In genomic region chr10:74032900-74033655, GRCh38 we compare ENCODE assay signal across 11 cellular contexts. TPM values are rescaled to one million over a fixed set of nuclear protein-coding genes. Genes with fewer than 3 reads are reported as not detected.
DNase-seq lines count a peak whose midpoint lies in the region; ATAC-seq and TF ChIP-seq lines count a peak whose summit lies in the region.
"Had no signal": no experiment of that assay in that cellular context is flagged by ENCODE, and none has a peak within 500 bp of the region (broad histone marks: within the 10 kb centered on the region; RNA-seq: fewer than 3 reads in every experiment).

No MANE protein-coding gene starts in this region.

- no peak for DNase-seq in activated naive CD8-positive, alpha-beta T cell treated with anti-CD3 and anti-CD28 coated beads for 36 hours
- DNase-seq in PC-3 (peak; percentile 40), glutamatergic neuron (no peak), HAP-1 (ENCODE audit: low spot score in 2 of 2) (no peak), NCI-H1092 (lab: John Stamatoyannopoulos, UW) (no peak), HPDE6-E6E7 (ENCODE audit: extremely low spot score) (no peak)
- DNase-seq: activated naive CD8-positive, alpha-beta T cell treated with anti-CD3 and anti-CD28 coated beads, Interleukin-2, amount 10 ng/mL, durations not matched to agents 7 days and 5 days; posterior cingulate gyrus had no signal

- H2AFZ ChIP-seq in PC-3 (ENCODE audit: low read length), result no peak overlapping the region

- no peaks in the 10 kb centered on the region for H3K9me3 ChIP-seq in PC-3 (ENCODE audit: low read length)
- no peaks in the 10 kb centered on the region for H3K9me3 ChIP-seq in subcutaneous abdominal adipose tissue (ENCODE audit: control insufficient read depth in 5 of 5, low read length in 5 of 5)
- H3K9me3 ChIP-seq in HAP-1, result no peaks in the 10 kb centered on the region
- H3K9me3 ChIP-seq: vagina had no signal

- peak overlapping the region; percentile 19 for H3K27ac Mint-ChIP-seq in activated naive CD8-positive, alpha-beta T cell
- H3K27ac Mint-ChIP-seq in activated naive CD8-positive, alpha-beta T cell treated with anti-CD3 and anti-CD28 coated beads for 36 hours, result no peak overlapping the region
- H3K27ac Mint-ChIP-seq in glutamatergic neuron (ENCODE audit: unreplicated experiment), result peak overlapping the region; percentile 65
- H3K27ac Mint-ChIP-seq: activated naive CD8-positive, alpha-beta T cell treated with anti-CD3 and anti-CD28 coated beads, Interleukin-2, amount 10 ng/mL, durations not matched to agents 7 days and 5 days had no signal

- H3K4me3 ChIP-seq in PC-3 (ENCODE audit: low read length) (no peak overlapping the region), subcutaneous abdominal adipose tissue (ENCODE audit: low read depth in 1 of 5, low read length in 5 of 5) (no peak overlapping the region), HAP-1 (no peak overlapping the region)
- H3K4me3 ChIP-seq: vagina had no signal

- H4K20me1 ChIP-seq in PC-3 (ENCODE audit: low read length), result peaks cover 50% of the 10 kb centered on the region

- no peaks in the 10 kb centered on the region for H3K27me3 Mint-ChIP-seq in activated naive CD8-positive, alpha-beta T cell
- no peaks in the 10 kb centered on the region for H3K27me3 Mint-ChIP-seq in activated naive CD8-positive, alpha-beta T cell treated with anti-CD3 and anti-CD28 coated beads for 36 hours
- H3K27me3 Mint-ChIP-seq in glutamatergic neuron (ENCODE audit: unreplicated experiment), result no peaks in the 10 kb centered on the region
- H3K27me3 Mint-ChIP-seq: activated naive CD8-positive, alpha-beta T cell treated with anti-CD3 and anti-CD28 coated beads, Interleukin-2, amount 10 ng/mL, durations not matched to agents 7 days and 5 days had no signal

- peaks cover 17% of the 10 kb centered on the region for H3K4me1 Mint-ChIP-seq in activated naive CD8-positive, alpha-beta T cell (ENCODE audit: low read depth)
- H3K4me1 Mint-ChIP-seq in activated naive CD8-positive, alpha-beta T cell treated with anti-CD3 and anti-CD28 coated beads for 36 hours, result peaks cover 10% of the 10 kb centered on the region
- peaks cover 14% of the 10 kb centered on the region for H3K4me1 Mint-ChIP-seq in glutamatergic neuron (ENCODE audit: low read depth, unreplicated experiment)

- no peaks in the 10 kb centered on the region for H3K36me3 Mint-ChIP-seq in activated naive CD8-positive, alpha-beta T cell
- no peaks in the 10 kb centered on the region for H3K36me3 Mint-ChIP-seq in activated naive CD8-positive, alpha-beta T cell treated with anti-CD3 and anti-CD28 coated beads for 36 hours
- H3K36me3 Mint-ChIP-seq in glutamatergic neuron (ENCODE audit: unreplicated experiment), result no peaks in the 10 kb centered on the region
- H3K36me3 Mint-ChIP-seq: activated naive CD8-positive, alpha-beta T cell treated with anti-CD3 and anti-CD28 coated beads, Interleukin-2, amount 10 ng/mL, durations not matched to agents 7 days and 5 days had no signal

- POLR2A ChIA-PET in PC-3 (lab: Charles Lee; ENCODE audit: unreplicated experiment), result interaction anchor here (0.5 to 0.7 kb wide), 3 partner anchors 8 to 69 kb away, joined by 4 to 8 read pairs (median 5); no protein-coding TSS in a partner anchor

- no TSS peak for BruUV-seq in PC-3 (replicated peaks; lab: Mats Ljungman, UMichigan)

- no peak for ATAC-seq in PC-3

- CTCF ChIA-PET in PC-3 (lab: Charles Lee), result interaction anchor here (0.6 to 1.2 kb wide), 2 partner anchors 7 to 48 kb away, joined by 3 read pairs; no protein-coding TSS in a partner anchor

- no peak overlapping the region for H3K4me3 Mint-ChIP-seq in activated naive CD8-positive, alpha-beta T cell
- H3K4me3 Mint-ChIP-seq in activated naive CD8-positive, alpha-beta T cell treated with anti-CD3 and anti-CD28 coated beads for 36 hours, result no peak overlapping the region
- peak overlapping the region; percentile 13 for H3K4me3 Mint-ChIP-seq in glutamatergic neuron (ENCODE audit: unreplicated experiment)
- H3K4me3 Mint-ChIP-seq: activated naive CD8-positive, alpha-beta T cell treated with anti-CD3 and anti-CD28 coated beads, Interleukin-2, amount 10 ng/mL, durations not matched to agents 7 days and 5 days had no signal

- peaks cover 81% of the 10 kb centered on the region for H3K79me2 ChIP-seq in PC-3 (ENCODE audit: low read length)

- in situ Hi-C loops in HAP-1 (cut with MboI; ENCODE audit: low sequenced_read_pairs), result no loop called here

- H3K4me1 ChIP-seq in PC-3 (ENCODE audit: insufficient read depth, low read length) (no peaks in the 10 kb centered on the region), subcutaneous abdominal adipose tissue (ENCODE audit: control insufficient read depth in 5 of 5, insufficient read depth in 5 of 5, low read length in 5 of 5) (peaks cover 0 to 20% (median 16%) of the 10 kb centered on the region in 5 donors), HAP-1 (peaks cover 54% of the 10 kb centered on the region)

- peaks cover 19% of the 10 kb centered on the region for H3F3A ChIP-seq in PC-3 (ENCODE audit: low read length, unreplicated experiment)

- intact Hi-C loops in PC-3 (cut with micrococcal nuclease), result no loop called here

- H3K9me3 Mint-ChIP-seq in activated naive CD8-positive, alpha-beta T cell (ENCODE audit: low read depth), result no peaks in the 10 kb centered on the region
- no peaks in the 10 kb centered on the region for H3K9me3 Mint-ChIP-seq in activated naive CD8-positive, alpha-beta T cell treated with anti-CD3 and anti-CD28 coated beads for 36 hours
- H3K9me3 Mint-ChIP-seq in glutamatergic neuron (ENCODE audit: unreplicated experiment), result no peaks in the 10 kb centered on the region
- H3K9me3 Mint-ChIP-seq: activated naive CD8-positive, alpha-beta T cell treated with anti-CD3 and anti-CD28 coated beads, Interleukin-2, amount 10 ng/mL, durations not matched to agents 7 days and 5 days had no signal

- no peak overlapping the region for H3K4me2 ChIP-seq in PC-3 (ENCODE audit: low read length)

- no peaks in the 10 kb centered on the region for H3K9me2 ChIP-seq in PC-3 (replicated peaks; ENCODE audit: low read length)

- no peak overlapping the region for H3K9ac ChIP-seq in PC-3 (ENCODE audit: low read length)
- no peak overlapping the region for H3K9ac ChIP-seq in subcutaneous abdominal adipose tissue (ENCODE audit: low read length in 5 of 5)

- H3K27me3 ChIP-seq in PC-3 (ENCODE audit: low read length) (no peaks in the 10 kb centered on the region), subcutaneous abdominal adipose tissue (ENCODE audit: control insufficient read depth in 5 of 5, insufficient read depth in 4 of 5, low read length in 5 of 5) (no peaks in the 10 kb centered on the region), HAP-1 (ENCODE audit: low read depth) (no peaks in the 10 kb centered on the region)
- H3K27me3 ChIP-seq: vagina had no signal

- H3K36me3 ChIP-seq in PC-3 (ENCODE audit: low read depth, low read length), result peaks cover 55% of the 10 kb centered on the region
- peaks cover 0 to 3% (median 0%) of the 10 kb centered on the region in 5 donors for H3K36me3 ChIP-seq in subcutaneous abdominal adipose tissue (ENCODE audit: control insufficient read depth in 5 of 5, insufficient read depth in 5 of 5, low read length in 5 of 5)
- no peaks in the 10 kb centered on the region for H3K36me3 ChIP-seq in HAP-1 (replicated peaks)

- H3K27ac ChIP-seq in PC-3 (ENCODE audit: low read length) (no peak overlapping the region), subcutaneous abdominal adipose tissue (ENCODE audit: low read depth, low read length) (peak overlapping the region; percentile 31)
- H3K27ac ChIP-seq: vagina had no signal

- TF ChIP-seq CTCF in PC-3 (conservative IDR thresholded peaks at IDR 0.05; ENCODE audit: low read depth, low read length) (no peak), glutamatergic neuron (IDR thresholded peaks at IDR 0.05; ENCODE audit: partially characterized antibody, unreplicated experiment) (no peak)

RNA-seq across cellular contexts. Expression of gene VCL, which starts 35.2 kb away (rescaled TPM):
- total RNA-seq in activated naive CD8-positive, alpha-beta T cell treated with anti-CD3 and anti-CD28 coated beads for 36 hours, result 10 to 100 TPM in 1 of 2 experiments, 1 to 10 TPM in 1; 9.6 to 10.0 TPM
- 382 and 445 TPM in 2 replicates for total RNA-seq in PC-3 (2014; rRNA removed)
- total RNA-seq in glutamatergic neuron (ENCODE audit: unreplicated experiment), result 42.1 TPM
